ENCODE assay signal across 16 cellular contexts in genomic region chr6:43716099-43716498, GRCh38. TPM values are rescaled to one million over a fixed set of nuclear protein-coding genes. Genes with fewer than 3 reads are reported as not detected.
DNase-seq lines count a peak whose midpoint lies in the region; TF ChIP-seq lines count a peak whose summit lies in the region.
"Had no signal": no experiment of that assay in that cellular context is flagged by ENCODE, and none has a peak within 500 bp of the region (broad histone marks: within the 10 kb centered on the region; RNA-seq: fewer than 3 reads in every experiment).

No MANE protein-coding gene starts in this region.

- H3K9ac ChIP-seq in skeletal muscle tissue (ENCODE audit: low read depth in 1 of 3, low read length in 3 of 3) = peak overlapping the region in 2 of 3 donors; percentile 16

- DNase-seq in NCI-H1694 treated with DMSO at 0.1 percent for 48 hours (lab: John Stamatoyannopoulos, UW) (peak; percentile 6), NCI-H1694 (lab: John Stamatoyannopoulos, UW) (no peak), left ventricle myocardium inferior (peak; percentile 72), NCI-H2107 (lab: John Stamatoyannopoulos, UW) (no peak), prostate gland (ENCODE audit: low spot score) (no peak), HuH-7 (ENCODE audit: low spot score) (no peak)
- DNase-seq: activated CD4-positive, alpha-beta T cell treated with anti-CD3 and anti-CD28 coated beads, Interleukin-2, amount 10 ng/mL, durations not matched to agents 24 days and 14 days; IMR-90; lower lobe of right lung; NCI-H187; stimulated activated CD8-positive, alpha-beta memory T cell treated with anti-CD3 and anti-CD28 coated beads, Interleukin-4, amount 100 ng/mL, for 48 hours; tibial artery had no signal

- intact Hi-C loops in left ventricle myocardium inferior (cut with micrococcal nuclease) = no loop called here
- intact Hi-C loops in prostate gland (cut with DNase I) = no loop called here

- H3K4me1 ChIP-seq in left ventricle myocardium inferior (peaks cover 60% of the 10 kb centered on the region), skeletal muscle tissue (ENCODE audit: control insufficient read depth in 3 of 3, insufficient read depth in 3 of 3, low read length in 3 of 3) (peaks cover 14 to 26% (median 18%) of the 10 kb centered on the region in 3 donors), prostate gland (replicated peaks) (peaks cover 3% of the 10 kb centered on the region)

- no peak for TF ChIP-seq POLR2A in prostate gland (IDR thresholded peaks at IDR 0.05)

- no peak overlapping the region for H3K4me3 ChIP-seq in left ventricle myocardium inferior
- H3K4me3 ChIP-seq in skeletal muscle tissue (ENCODE audit: low read length in 3 of 3) = no peak overlapping the region
- H3K4me3 ChIP-seq in prostate gland = no peak overlapping the region
- H3K4me3 ChIP-seq: ascending aorta, lower lobe of right lung, tibial artery had no signal

- WGBS in prostate gland = 36% methylated on average over 9 of the region's 9 CpGs

- no peak for TF ChIP-seq CTCF in VCaP (conservative IDR thresholded peaks at IDR 0.05)
- no peak for TF ChIP-seq CTCF in left ventricle myocardium inferior (IDR thresholded peaks at IDR 0.05; ENCODE audit: borderline replicate concordance)
- no peak for TF ChIP-seq CTCF in prostate gland (IDR thresholded peaks at IDR 0.05)

- no peaks in the 10 kb centered on the region for H3K9me3 ChIP-seq in left ventricle myocardium inferior (replicated peaks)
- peaks cover 0 to 2% (median 0%) of the 10 kb centered on the region in 3 donors for H3K9me3 ChIP-seq in skeletal muscle tissue (ENCODE audit: control insufficient read depth in 3 of 3, low read length in 3 of 3)
- H3K9me3 ChIP-seq in prostate gland = no peaks in the 10 kb centered on the region
- H3K9me3 ChIP-seq: ascending aorta, lower lobe of right lung, tibial artery had no signal

- H3K36me3 ChIP-seq in left ventricle myocardium inferior (no peaks in the 10 kb centered on the region), skeletal muscle tissue (ENCODE audit: control insufficient read depth in 3 of 3, insufficient read depth in 3 of 3, low read length in 3 of 3) (no peaks in the 10 kb centered on the region), prostate gland (no peaks in the 10 kb centered on the region)
- H3K36me3 ChIP-seq: ascending aorta, lower lobe of right lung, tibial artery had no signal

- H3K27me3 ChIP-seq in left ventricle myocardium inferior (ENCODE audit: low read depth) = no peaks in the 10 kb centered on the region
- H3K27me3 ChIP-seq in skeletal muscle tissue (ENCODE audit: control insufficient read depth in 3 of 3, insufficient read depth in 3 of 3, low read length in 3 of 3) = no peaks in the 10 kb centered on the region
- no peaks in the 10 kb centered on the region for H3K27me3 ChIP-seq in prostate gland (replicated peaks; ENCODE audit: insufficient read depth)
- H3K27me3 ChIP-seq: ascending aorta had no signal

- peak overlapping the region; percentile 37; the same call in 1 of the 2 replicates for H3K27ac ChIP-seq in VCaP
- peak overlapping the region; percentile 90 for H3K27ac ChIP-seq in left ventricle myocardium inferior (replicated peaks)
- H3K27ac ChIP-seq in skeletal muscle tissue (ENCODE audit: low read depth, low read length) = no peak overlapping the region
- no peak overlapping the region for H3K27ac ChIP-seq in prostate gland
- H3K27ac ChIP-seq: 22Rv1, ascending aorta, lower lobe of right lung, tibial artery had no signal

RNA-seq across cellular contexts. Expression of gene MRPS18A, which starts 28.5 kb away (rescaled TPM):
- total RNA-seq in left ventricle myocardium inferior = 41.8 TPM
- 44.4 TPM for total RNA-seq in skeletal muscle tissue
- 10 to 100 TPM; 56.6 to 56.9 TPM for total RNA-seq in prostate gland

RNA-seq across cellular contexts. Expression of gene VEGFA, which starts 53.9 kb away (rescaled TPM):
- 359 TPM for total RNA-seq in left ventricle myocardium inferior
- total RNA-seq in skeletal muscle tissue = 36.5 TPM
- 100 to 1,000 TPM; 127 to 335 TPM for total RNA-seq in prostate gland

Comparison
In these comparisons a context has a peak if more than half of its experiments do, and no peak if none do; other contexts are left out.
1. DNase-seq: peak in NCI-H1694 treated with DMSO at 0.1 percent for 48 hours (single experiment) and left ventricle myocardium inferior (single experiment); none in NCI-H1694 (single experiment), NCI-H2107 (single experiment), prostate gland (single experiment) and HuH-7 (single experiment).
2. H3K27ac ChIP-seq: peak in VCaP (single experiment) and left ventricle myocardium inferior (single experiment); none in skeletal muscle tissue (single experiment) and prostate gland (0 of 2).